In the genomic region with DNA sequence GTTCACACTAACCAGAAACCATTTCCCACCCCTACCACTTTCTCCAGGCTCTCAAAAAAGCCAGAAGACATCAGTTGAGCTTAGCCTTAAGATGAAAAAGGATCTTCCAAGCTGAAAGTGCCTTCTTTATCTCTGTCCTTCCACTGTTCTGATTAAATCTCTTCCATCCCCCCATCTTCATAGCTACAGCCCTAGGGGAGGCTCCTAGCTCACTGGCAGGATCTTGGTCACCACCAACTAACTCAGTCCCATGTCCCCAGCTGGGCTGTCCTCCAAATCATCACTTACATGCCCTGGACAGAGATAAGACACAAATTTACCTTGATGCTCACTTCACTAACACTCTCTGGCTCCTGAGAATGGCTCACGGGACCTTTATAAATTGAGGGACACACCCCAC, we compare ENCODE assay signal across 1 cellular context.
TF ChIP-seq lines count a peak whose summit lies in the region.

No MANE protein-coding gene starts in this region.

TF ChIP-seq in SK-N-SH treated with all-trans-retinoic acid at 6 μM for 48 hours, 23 proteins besides CTCF, POLR2A, EP300 and RAD21 (continued from another document):
- TF ChIP-seq, protein P1, sequence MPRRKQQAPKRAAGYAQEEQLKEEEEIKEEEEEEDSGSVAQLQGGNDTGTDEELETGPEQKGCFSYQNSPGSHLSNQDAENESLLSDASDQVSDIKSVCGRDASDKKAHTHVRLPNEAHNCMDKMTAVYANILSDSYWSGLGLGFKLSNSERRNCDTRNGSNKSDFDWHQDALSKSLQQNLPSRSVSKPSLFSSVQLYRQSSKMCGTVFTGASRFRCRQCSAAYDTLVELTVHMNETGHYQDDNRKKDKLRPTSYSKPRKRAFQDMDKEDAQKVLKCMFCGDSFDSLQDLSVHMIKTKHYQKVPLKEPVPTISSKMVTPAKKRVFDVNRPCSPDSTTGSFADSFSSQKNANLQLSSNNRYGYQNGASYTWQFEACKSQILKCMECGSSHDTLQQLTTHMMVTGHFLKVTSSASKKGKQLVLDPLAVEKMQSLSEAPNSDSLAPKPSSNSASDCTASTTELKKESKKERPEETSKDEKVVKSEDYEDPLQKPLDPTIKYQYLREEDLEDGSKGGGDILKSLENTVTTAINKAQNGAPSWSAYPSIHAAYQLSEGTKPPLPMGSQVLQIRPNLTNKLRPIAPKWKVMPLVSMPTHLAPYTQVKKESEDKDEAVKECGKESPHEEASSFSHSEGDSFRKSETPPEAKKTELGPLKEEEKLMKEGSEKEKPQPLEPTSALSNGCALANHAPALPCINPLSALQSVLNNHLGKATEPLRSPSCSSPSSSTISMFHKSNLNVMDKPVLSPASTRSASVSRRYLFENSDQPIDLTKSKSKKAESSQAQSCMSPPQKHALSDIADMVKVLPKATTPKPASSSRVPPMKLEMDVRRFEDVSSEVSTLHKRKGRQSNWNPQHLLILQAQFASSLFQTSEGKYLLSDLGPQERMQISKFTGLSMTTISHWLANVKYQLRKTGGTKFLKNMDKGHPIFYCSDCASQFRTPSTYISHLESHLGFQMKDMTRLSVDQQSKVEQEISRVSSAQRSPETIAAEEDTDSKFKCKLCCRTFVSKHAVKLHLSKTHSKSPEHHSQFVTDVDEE (CRISPR knock-in tag; IDR thresholded peaks at IDR 0.05), result no peak
- TF ChIP-seq ZNF70 (CRISPR knock-in tag; IDR thresholded peaks at IDR 0.05) (no peak), ISL1 (CRISPR knock-in tag; IDR thresholded peaks at IDR 0.05) (no peak), ARNTL (CRISPR knock-in tag; IDR thresholded peaks at IDR 0.05; ENCODE audit: borderline replicate concordance, low read depth) (no peak), SNAI2 (CRISPR knock-in tag; IDR thresholded peaks at IDR 0.05) (no peak), GLIS3 (CRISPR knock-in tag; IDR thresholded peaks at IDR 0.05) (no peak), ESRRG (CRISPR knock-in tag; IDR thresholded peaks at IDR 0.05) (no peak), ZFP30 (CRISPR knock-in tag; IDR thresholded peaks at IDR 0.05) (no peak), PPARA (CRISPR knock-in tag; IDR thresholded peaks at IDR 0.05; ENCODE audit: borderline replicate concordance) (no peak), TOX (CRISPR knock-in tag; IDR thresholded peaks at IDR 0.05; ENCODE audit: borderline replicate concordance) (no peak), OSR1 (CRISPR knock-in tag; IDR thresholded peaks at IDR 0.05) (no peak)
